In genomic region chr1:204417231-204417997, GRCh38 we compare ENCODE assay signal across 9 cellular contexts. TPM values are rescaled to one million over a fixed set of nuclear protein-coding genes. Genes with fewer than 3 reads are reported as not detected.
A peak's percentile ranks its signal among the peaks of the same experiment; 100 is the strongest.
DNase-seq lines count a peak whose midpoint lies in the region; ATAC-seq and TF ChIP-seq lines count a peak whose summit lies in the region.
"Had no signal": no experiment of that assay in that cellular context is flagged by ENCODE, and none has a peak within 500 bp of the region (broad histone marks: within the 10 kb centered on the region; RNA-seq: fewer than 3 reads in every experiment).

No MANE protein-coding gene starts in this region.

- 80% methylated on average over 9 of the region's 9 CpGs for WGBS in HUES64
- 18 to 24% methylated on average over 9 of the region's 9 CpGs for WGBS in esophagus, 2 donors

- no peaks in the 10 kb centered on the region for H3K27me3 Mint-ChIP-seq in activated CD4-positive, alpha-beta T cell treated with anti-CD3 and anti-CD28 coated beads for 36 hours
- H3K27me3 Mint-ChIP-seq in naive B cell = no peaks in the 10 kb centered on the region

- CTCF ChIA-PET in activated CD4-positive, alpha-beta T cell treated with anti-CD3 and anti-CD28 coated beads for 36 hours (lab: Charles Lee) = interaction anchor here (0.7 to 4.0 kb wide), 12 partner anchors 9 to 148 kb away, joined by 3 to 31 read pairs (median 4); no protein-coding TSS in a partner anchor

- no peak for TF ChIP-seq POLR2A in uterus (IDR thresholded peaks at IDR 0.05)

- H3K9ac ChIP-seq in HUES64 (ENCODE audit: low read depth, low read length) = no peak overlapping the region

- no peak overlapping the region for H3K4me3 Mint-ChIP-seq in activated CD4-positive, alpha-beta T cell treated with anti-CD3 and anti-CD28 coated beads for 36 hours
- peak overlapping the region in 5 of 8 donors; percentile 18 to 84 (median 51) for H3K4me3 Mint-ChIP-seq in naive B cell

- ATAC-seq in activated CD4-positive, alpha-beta T cell treated with anti-CD3 and anti-CD28 coated beads for 36 hours = peak; percentile 91
- ATAC-seq in naive B cell (ENCODE audit: low read depth in 2 of 2) (no peak), HG02623 (IDR thresholded peaks at IDR 0.05; ENCODE audit: unreplicated experiment) (no peak)

- H3K4me3 ChIP-seq in HUES64 (ENCODE audit: low read length) (no peak overlapping the region), esophagus (ENCODE audit: low read depth in 1 of 2, low read length in 2 of 2) (no peak overlapping the region), uterus (no peak overlapping the region)
- H3K4me3 ChIP-seq: ovary had no signal

- TF ChIP-seq CTCF in uterus (IDR thresholded peaks at IDR 0.05) = no peak

- H3K9me3 Mint-ChIP-seq in activated CD4-positive, alpha-beta T cell treated with anti-CD3 and anti-CD28 coated beads for 36 hours (ENCODE audit: low read depth) = no peaks in the 10 kb centered on the region
- no peaks in the 10 kb centered on the region for H3K9me3 Mint-ChIP-seq in naive B cell

- DNase-seq in AG20443 (ENCODE audit: low spot score) (peak; percentile 89), naive B cell (no peak), uterus (peak; percentile 59 to 82), NCI-H1436 treated with DMSO at 0.1 percent for 48 hours (lab: John Stamatoyannopoulos, UW) (no peak)
- DNase-seq in activated CD4-positive, alpha-beta T cell treated with anti-CD3 and anti-CD28 coated beads for 36 hours = peak; percentile 64

- H3K27me3 ChIP-seq in HUES64 (ENCODE audit: insufficient read depth, low read length) (no peaks in the 10 kb centered on the region), esophagus (ENCODE audit: control insufficient read depth in 1 of 2, insufficient read depth in 2 of 2, low read length in 2 of 2) (no peaks in the 10 kb centered on the region), uterus (no peaks in the 10 kb centered on the region)
- H3K27me3 ChIP-seq: ovary had no signal

- intact Hi-C loops in activated CD4-positive, alpha-beta T cell treated with anti-CD3 and anti-CD28 coated beads for 36 hours (cut with DNase I, micrococcal nuclease) = loop anchor here (2.0 to 10.0 kb wide), 3 partner anchors 21 to 787 kb away; partner anchors contain the start of gene SNRPE (in 1 of the 2)
- intact Hi-C loops in uterus (cut with DNase I; ENCODE audit: low total_unique reads) = no loop called here

- H3K27ac ChIP-seq in HUES64 (ENCODE audit: low read depth, low read length) = peak overlapping the region; percentile 30; the same call in 1 of the 2 replicates
- H3K27ac ChIP-seq in esophagus (ENCODE audit: low read depth in 2 of 2, low read length in 1 of 2) = peak overlapping the region; percentile 87 to 89
- peak overlapping the region; percentile 78 to 87 for H3K27ac ChIP-seq in uterus
- H3K27ac ChIP-seq: ovary had no signal

- POLR2A ChIA-PET in activated CD4-positive, alpha-beta T cell treated with anti-CD3 and anti-CD28 coated beads for 36 hours (lab: Charles Lee) = interaction anchor here (0.6 to 1.2 kb wide), 2 partner anchors 10 to 76 kb away, joined by 3 read pairs; no protein-coding TSS in a partner anchor

- peaks cover 18% of the 10 kb centered on the region for H3K4me1 ChIP-seq in HUES64 (ENCODE audit: insufficient read depth, low read length)
- H3K4me1 ChIP-seq in esophagus (ENCODE audit: control insufficient read depth in 2 of 2, insufficient read depth in 2 of 2, low read length in 1 of 2) = peaks cover 0 to 3% of the 10 kb centered on the region in 2 donors
- H3K4me1 ChIP-seq in uterus = no peaks in the 10 kb centered on the region

- H3K4me1 Mint-ChIP-seq in activated CD4-positive, alpha-beta T cell treated with anti-CD3 and anti-CD28 coated beads for 36 hours = peaks cover 36% of the 10 kb centered on the region
- peaks cover 39 to 54% (median 41%) of the 10 kb centered on the region in 3 donors for H3K4me1 Mint-ChIP-seq in naive B cell

- H3K36me3 ChIP-seq in HUES64 (ENCODE audit: insufficient read depth, low read length) = no peaks in the 10 kb centered on the region; the same call in 1 of the 2 replicates
- H3K36me3 ChIP-seq in esophagus (ENCODE audit: control insufficient read depth in 2 of 2, insufficient read depth in 2 of 2, low read length in 1 of 2) = no peaks in the 10 kb centered on the region
- no peaks in the 10 kb centered on the region for H3K36me3 ChIP-seq in uterus
- H3K36me3 ChIP-seq: ovary had no signal

- peaks cover 10% of the 10 kb centered on the region for H3K36me3 Mint-ChIP-seq in activated CD4-positive, alpha-beta T cell treated with anti-CD3 and anti-CD28 coated beads for 36 hours (ENCODE audit: low read depth)
- H3K36me3 Mint-ChIP-seq in naive B cell = no peaks in the 10 kb centered on the region

- no peaks in the 10 kb centered on the region for H3K9me3 ChIP-seq in HUES64 (ENCODE audit: insufficient read depth, low read depth, low read length)
- H3K9me3 ChIP-seq in esophagus (ENCODE audit: control insufficient read depth in 2 of 2, insufficient read depth in 1 of 2, low read depth in 1 of 2, low read length in 1 of 2) = no peaks in the 10 kb centered on the region
- H3K9me3 ChIP-seq in uterus = no peaks in the 10 kb centered on the region
- H3K9me3 ChIP-seq: ovary had no signal

- H3K27ac Mint-ChIP-seq in activated CD4-positive, alpha-beta T cell treated with anti-CD3 and anti-CD28 coated beads for 36 hours = peak overlapping the region; percentile 79
- peak overlapping the region; percentile 57 to 90 (median 88) for H3K27ac Mint-ChIP-seq in naive B cell

RNA-seq across cellular contexts. Expression of gene PPP1R15B, which starts 5.8 kb away (rescaled TPM):
- polyA plus RNA-seq in HUES64 (2013, experiment 1 of 2) = 19.8 TPM
- 21.0 TPM for polyA plus RNA-seq in HUES64 (2013, experiment 2 of 2)
- 10 to 100 TPM; 55.9 to 57.6 TPM for total RNA-seq in activated CD4-positive, alpha-beta T cell treated with anti-CD3 and anti-CD28 coated beads for 36 hours
- polyA plus RNA-seq in esophagus (10 to 100 TPM; 14.1 to 15.7 TPM), naive B cell (ENCODE audit: low read depth in 6 of 6) (10 to 100 TPM; 18.5 to 39.0 (median 33.0) TPM)
- 10 to 100 TPM; 20.5 to 58.9 (median 46.4) TPM for total RNA-seq in uterus

RNA-seq across cellular contexts. Expression of gene PLEKHA6, which starts 57.7 kb away (rescaled TPM):
- 5.4 TPM for polyA plus RNA-seq in HUES64 (2013, experiment 1 of 2)
- 6.1 TPM for polyA plus RNA-seq in HUES64 (2013, experiment 2 of 2)
- total RNA-seq in activated CD4-positive, alpha-beta T cell treated with anti-CD3 and anti-CD28 coated beads for 36 hours = under 1 TPM; 0.86 to 0.87 TPM
- polyA plus RNA-seq in esophagus = 10 to 100 TPM; 11.0 to 36.3 TPM
- under 1 TPM in 1 of 6 donors, not detected in 5; 0.09 TPM for polyA plus RNA-seq in naive B cell (ENCODE audit: low read depth in 6 of 6)
- total RNA-seq in uterus = 10 to 100 TPM in 1 of 4 donors, 1 to 10 TPM in 3; 5.9 to 13.6 (median 8.4) TPM

Comparison
In these comparisons a context has a peak if more than half of its experiments do, and no peak if none do; other contexts are left out.
1. DNase-seq: peak in AG20443 (single experiment), activated CD4-positive, alpha-beta T cell treated with anti-CD3 and anti-CD28 coated beads for 36 hours (single experiment) and uterus (2 of 2); none in naive B cell (single experiment) and NCI-H1436 treated with DMSO at 0.1 percent for 48 hours (single experiment).
2. H3K27ac ChIP-seq: peak in every context shown above with its lines; median percentile 88 in esophagus; 82 in uterus; 30 in HUES64.